Comparison of ENCODE assay signal across 13 cellular contexts in the genomic region with DNA sequence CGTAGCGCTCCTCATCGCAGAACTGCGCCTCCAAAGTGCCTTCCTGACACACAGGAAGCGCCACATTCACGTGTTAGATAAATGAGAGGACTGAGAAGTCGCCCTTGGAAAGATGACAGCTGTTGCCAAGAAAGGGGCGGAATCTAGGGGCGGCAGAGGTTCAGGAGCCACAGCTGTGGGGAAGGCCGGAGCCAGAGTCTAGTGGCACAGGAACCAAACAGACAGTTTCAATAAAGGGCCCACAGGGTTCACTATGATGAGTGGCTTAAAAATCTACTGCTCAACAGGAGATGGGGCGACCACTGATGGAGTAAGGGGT.
"Had no signal": no experiment of that assay in that cellular context is flagged by ENCODE, and none has a peak within 500 bp of the region (broad histone marks: within the 10 kb centered on the region; RNA-seq: fewer than 3 reads in every experiment).

No MANE protein-coding gene starts in this region.

- H3K4me3 ChIP-seq: left lung, prostate gland, thyroid gland, uterus had no signal

- DNase-seq: activated CD4-positive, alpha-beta T cell treated with anti-CD3 and anti-CD28 coated beads for 4 hours; activated effector memory CD4-positive, alpha-beta T cell treated with Interleukin-2 at 50 U/mL for 16 hours; amniotic stem cell; brain microvascular endothelial cell; left lung; mesenchymal stem cell; stimulated activated CD4-positive, alpha-beta T cell treated with anti-CD3 and anti-CD28 coated beads, Interleukin-15, amount 100 ng/mL, for 24 hours; thyroid gland; uterus; WERI-Rb-1 had no signal

- H3K27ac ChIP-seq: brain microvascular endothelial cell, left lung, prostate gland, thyroid gland, uterus, WERI-Rb-1 had no signal

- H3K27me3 ChIP-seq: brain microvascular endothelial cell, left lung, thyroid gland, uterus had no signal

- ATAC-seq: activated naive CD4-positive, alpha-beta T cell treated with anti-CD3 and anti-CD28 coated beads, Interleukin-2, amount 50 U/mL, for 72 hours; esophagus mucosa; left lung had no signal

- H3K9me3 Mint-ChIP-seq: activated naive CD4-positive, alpha-beta T cell treated with anti-CD3 and anti-CD28 coated beads, Interleukin-2, amount 50 U/mL, for 72 hours had no signal

- H3K36me3 ChIP-seq: prostate gland, uterus had no signal

- H3K9me3 ChIP-seq: left lung, prostate gland, thyroid gland, uterus had no signal
